ENCODE assay signal across 1 cellular context in the genomic region with DNA sequence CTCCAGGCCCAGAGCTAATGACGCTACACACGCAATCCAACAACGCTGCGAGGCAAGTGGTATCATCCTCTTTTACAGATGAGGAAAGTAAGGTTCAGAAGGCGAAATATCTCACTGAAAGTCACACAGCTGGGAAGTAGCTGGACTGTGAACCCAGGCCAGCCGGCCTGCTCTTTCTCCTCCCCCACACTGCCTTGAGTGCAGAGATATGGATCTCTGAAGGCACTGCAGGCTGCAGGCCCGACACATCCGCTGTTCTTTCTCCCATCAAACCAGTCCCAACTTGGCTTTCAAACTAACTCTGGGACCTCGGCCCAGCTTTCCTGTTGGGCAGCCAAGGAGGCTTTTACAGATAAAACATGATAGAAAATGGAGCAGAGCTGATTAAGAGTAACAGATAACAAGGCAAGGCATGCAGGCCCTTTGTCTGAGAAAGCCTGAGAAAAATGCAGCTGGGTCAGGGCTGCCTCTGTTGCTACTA.
A peak's percentile ranks its signal among the peaks of the same experiment; 100 is the strongest.
TF ChIP-seq lines count a peak whose summit lies in the region.

No MANE protein-coding gene starts in this region.

TF ChIP-seq in K562, 482 proteins besides CTCF, POLR2A, EP300 and RAD21 (continued from another document):
- TF ChIP-seq HMBOX1 (IDR thresholded peaks at IDR 0.05) (no peak), ELF2 (CRISPR knock-in tag; IDR thresholded peaks at IDR 0.05) (peak; percentile 55; the same call in 1 of the 2 replicates), SOX6 (IDR thresholded peaks at IDR 0.05) (peak; percentile 74), TAL1 (IDR thresholded peaks at IDR 0.05) (0 out of 2 replicates have a peak, but pooled peaks have one; percentile 36), SMARCB1 (IDR thresholded peaks at IDR 0.05; ENCODE audit: insufficient read length, low read depth) (no peak), HDAC2 (IDR thresholded peaks at IDR 0.05) (0 out of 2 replicates have a peak, but pooled peaks have one; percentile 69), CHD4 (IDR thresholded peaks at IDR 0.05; ENCODE audit: insufficient read depth, insufficient replicate concordance, low read depth, low read length, poor library complexity, severe bottlenecking) (no peak), CBFA2T2 (conservative IDR thresholded peaks at IDR 0.05) (peak; percentile 62), OTX1 (CRISPR knock-in tag; IDR thresholded peaks at IDR 0.05) (no peak), ZC3H11A (IDR thresholded peaks at IDR 0.05; ENCODE audit: low read depth, low read length) (no peak), SMAD4 (CRISPR knock-in tag; conservative IDR thresholded peaks at IDR 0.05) (peak; percentile 63), ZNF695 (CRISPR knock-in tag; IDR thresholded peaks at IDR 0.05) (no peak), U2AF1 (optimal IDR thresholded peaks at IDR 0.05; ENCODE audit: low read depth, low read length) (no peak), FOXA3 (CRISPR knock-in tag; conservative IDR thresholded peaks at IDR 0.05 in 1 of 2, IDR thresholded peaks at IDR 0.05 in 1 of 2) (no peak), ATF7 (IDR thresholded peaks at IDR 0.05) (peak; percentile 52; the same call in 1 of the 2 replicates)
- TF ChIP-seq, protein P1, sequence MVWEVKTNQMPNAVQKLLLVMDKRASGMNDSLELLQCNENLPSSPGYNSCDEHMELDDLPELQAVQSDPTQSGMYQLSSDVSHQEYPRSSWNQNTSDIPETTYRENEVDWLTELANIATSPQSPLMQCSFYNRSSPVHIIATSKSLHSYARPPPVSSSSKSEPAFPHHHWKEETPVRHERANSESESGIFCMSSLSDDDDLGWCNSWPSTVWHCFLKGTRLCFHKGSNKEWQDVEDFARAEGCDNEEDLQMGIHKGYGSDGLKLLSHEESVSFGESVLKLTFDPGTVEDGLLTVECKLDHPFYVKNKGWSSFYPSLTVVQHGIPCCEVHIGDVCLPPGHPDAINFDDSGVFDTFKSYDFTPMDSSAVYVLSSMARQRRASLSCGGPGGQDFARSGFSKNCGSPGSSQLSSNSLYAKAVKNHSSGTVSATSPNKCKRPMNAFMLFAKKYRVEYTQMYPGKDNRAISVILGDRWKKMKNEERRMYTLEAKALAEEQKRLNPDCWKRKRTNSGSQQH (CRISPR knock-in tag; IDR thresholded peaks at IDR 0.05): no peak
- TF ChIP-seq, protein P2, sequence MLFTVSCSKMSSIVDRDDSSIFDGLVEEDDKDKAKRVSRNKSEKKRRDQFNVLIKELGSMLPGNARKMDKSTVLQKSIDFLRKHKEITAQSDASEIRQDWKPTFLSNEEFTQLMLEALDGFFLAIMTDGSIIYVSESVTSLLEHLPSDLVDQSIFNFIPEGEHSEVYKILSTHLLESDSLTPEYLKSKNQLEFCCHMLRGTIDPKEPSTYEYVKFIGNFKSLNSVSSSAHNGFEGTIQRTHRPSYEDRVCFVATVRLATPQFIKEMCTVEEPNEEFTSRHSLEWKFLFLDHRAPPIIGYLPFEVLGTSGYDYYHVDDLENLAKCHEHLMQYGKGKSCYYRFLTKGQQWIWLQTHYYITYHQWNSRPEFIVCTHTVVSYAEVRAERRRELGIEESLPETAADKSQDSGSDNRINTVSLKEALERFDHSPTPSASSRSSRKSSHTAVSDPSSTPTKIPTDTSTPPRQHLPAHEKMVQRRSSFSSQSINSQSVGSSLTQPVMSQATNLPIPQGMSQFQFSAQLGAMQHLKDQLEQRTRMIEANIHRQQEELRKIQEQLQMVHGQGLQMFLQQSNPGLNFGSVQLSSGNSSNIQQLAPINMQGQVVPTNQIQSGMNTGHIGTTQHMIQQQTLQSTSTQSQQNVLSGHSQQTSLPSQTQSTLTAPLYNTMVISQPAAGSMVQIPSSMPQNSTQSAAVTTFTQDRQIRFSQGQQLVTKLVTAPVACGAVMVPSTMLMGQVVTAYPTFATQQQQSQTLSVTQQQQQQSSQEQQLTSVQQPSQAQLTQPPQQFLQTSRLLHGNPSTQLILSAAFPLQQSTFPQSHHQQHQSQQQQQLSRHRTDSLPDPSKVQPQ (CRISPR knock-in tag; IDR thresholded peaks at IDR 0.05; ENCODE audit: borderline replicate concordance): no peak
- TF ChIP-seq, protein P3, sequence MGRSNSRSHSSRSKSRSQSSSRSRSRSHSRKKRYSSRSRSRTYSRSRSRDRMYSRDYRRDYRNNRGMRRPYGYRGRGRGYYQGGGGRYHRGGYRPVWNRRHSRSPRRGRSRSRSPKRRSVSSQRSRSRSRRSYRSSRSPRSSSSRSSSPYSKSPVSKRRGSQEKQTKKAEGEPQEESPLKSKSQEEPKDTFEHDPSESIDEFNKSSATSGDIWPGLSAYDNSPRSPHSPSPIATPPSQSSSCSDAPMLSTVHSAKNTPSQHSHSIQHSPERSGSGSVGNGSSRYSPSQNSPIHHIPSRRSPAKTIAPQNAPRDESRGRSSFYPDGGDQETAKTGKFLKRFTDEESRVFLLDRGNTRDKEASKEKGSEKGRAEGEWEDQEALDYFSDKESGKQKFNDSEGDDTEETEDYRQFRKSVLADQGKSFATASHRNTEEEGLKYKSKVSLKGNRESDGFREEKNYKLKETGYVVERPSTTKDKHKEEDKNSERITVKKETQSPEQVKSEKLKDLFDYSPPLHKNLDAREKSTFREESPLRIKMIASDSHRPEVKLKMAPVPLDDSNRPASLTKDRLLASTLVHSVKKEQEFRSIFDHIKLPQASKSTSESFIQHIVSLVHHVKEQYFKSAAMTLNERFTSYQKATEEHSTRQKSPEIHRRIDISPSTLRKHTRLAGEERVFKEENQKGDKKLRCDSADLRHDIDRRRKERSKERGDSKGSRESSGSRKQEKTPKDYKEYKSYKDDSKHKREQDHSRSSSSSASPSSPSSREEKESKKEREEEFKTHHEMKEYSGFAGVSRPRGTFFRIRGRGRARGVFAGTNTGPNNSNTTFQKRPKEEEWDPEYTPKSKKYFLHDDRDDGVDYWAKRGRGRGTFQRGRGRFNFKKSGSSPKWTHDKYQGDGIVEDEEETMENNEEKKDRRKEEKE (IDR thresholded peaks at IDR 0.05; ENCODE audit: borderline replicate concordance in 1 of 2, control insufficient read depth in 1 of 2, low read depth in 2 of 2, low read length in 1 of 2): no peak
